ENCODE assay signal across 19 cellular contexts in the genomic region with DNA sequence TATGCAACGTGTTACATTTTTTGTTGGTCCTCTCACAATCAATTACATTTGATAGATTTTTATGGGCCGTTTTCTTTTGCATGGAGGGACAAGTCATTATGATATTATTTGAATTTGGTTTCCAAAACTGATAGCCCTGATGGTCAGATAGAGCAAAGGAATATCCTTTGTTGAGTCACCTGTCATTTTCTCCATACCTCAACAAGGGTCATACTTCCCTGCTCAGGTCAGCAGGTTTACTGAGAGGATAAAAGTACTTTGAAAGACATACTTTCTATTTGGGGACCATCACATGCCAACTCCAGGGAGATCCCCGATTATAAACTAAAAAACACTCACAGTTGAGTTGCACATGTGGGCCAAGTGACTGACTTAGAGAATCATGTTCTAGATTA.
DNase-seq lines count a peak whose midpoint lies in the region; ATAC-seq, FAIRE-seq and TF ChIP-seq lines count a peak whose summit lies in the region.
"Had no signal": no experiment of that assay in that cellular context is flagged by ENCODE, and none has a peak within 500 bp of the region (broad histone marks: within the 10 kb centered on the region; RNA-seq: fewer than 3 reads in every experiment).

No MANE protein-coding gene starts in this region.

- intact Hi-C loops in Caco-2 (cut with micrococcal nuclease; ENCODE audit: unreplicated experiment), result loop anchor here (1.0 kb wide), 1 partner anchor 12 kb away; no protein-coding TSS in a partner anchor
- intact Hi-C loops in CD8-positive, alpha-beta T cell (cut with DNase I, micrococcal nuclease), result no loop called here

- no peak for DNase-seq in Caco-2
- peak; percentile 92 for DNase-seq in RCC 7860 (ENCODE audit: low spot score)
- DNase-seq in H1 (ENCODE audit: low read depth in 1 of 2, low spot score in 2 of 2), result no peak
- no peak for DNase-seq in osteoblast (ENCODE audit: insufficient read length, low spot score, missing footprints)
- DNase-seq in CD8-positive, alpha-beta T cell, result no peak
- DNase-seq in EL, result no peak
- no peak for DNase-seq in central memory CD4-positive, alpha-beta T cell
- DNase-seq in activated CD4-positive, alpha-beta T cell treated with anti-CD3 and anti-CD28 coated beads for 4 hours, result no peak
- DNase-seq: activated naive CD4-positive, alpha-beta T cell treated with anti-CD3 and anti-CD28 coated beads, Interleukin-2, amount 50 U/mL, for 16 hours; KG1; NCI-H1092; NCI-H2081 treated with DMSO at 0.1 percent for 48 hours; NCI-H510A treated with DMSO at 0.1 percent for 48 hours; right lobe of liver; stimulated activated CD4-positive, alpha-beta T cell treated with anti-CD3 and anti-CD28 coated beads, Interleukin-2, amount 100 ng/mL, for 24 hours had no signal

- H3K4me3 Mint-ChIP-seq in Caco-2 (ENCODE audit: unreplicated experiment), result peak overlapping the region; percentile 39
- no peak overlapping the region for H3K4me3 Mint-ChIP-seq in CD8-positive, alpha-beta T cell
- H3K4me3 Mint-ChIP-seq: dendritic cell treated with granulocyte-macrophage colony-stimulating factor and Interleukin-4, amounts not matched to agents 40 ng/mL and 50 ng/mL, for 4 days had no signal

- peaks cover 40% of the 10 kb centered on the region for H3K4me1 ChIP-seq in Caco-2
- peaks cover 5 to 16% (median 9%) of the 10 kb centered on the region in 4 experiments for H3K4me1 ChIP-seq in H1 (replicated peaks in 1 of 4; ENCODE audit: control insufficient read depth in 3 of 4, insufficient read depth in 4 of 4, low read length in 3 of 4)
- peaks cover 59% of the 10 kb centered on the region for H3K4me1 ChIP-seq in osteoblast (ENCODE audit: insufficient read depth, low read length)
- H3K4me1 ChIP-seq in CD8-positive, alpha-beta T cell (ENCODE audit: insufficient read depth, low read length), result peaks cover 14% of the 10 kb centered on the region
- H3K4me1 ChIP-seq: body of pancreas had no signal

- no peak overlapping the region for H3K23ac ChIP-seq in H1 (ENCODE audit: insufficient read length)

- no peak for TF ChIP-seq RAD21 in H1 (IDR thresholded peaks at IDR 0.05 in 1 of 2, conservative IDR thresholded peaks at IDR 0.05 in 1 of 2; ENCODE audit: low read depth in 2 of 2, low read length in 2 of 2)

- no peak for TF ChIP-seq POLR2A in H1 (IDR thresholded peaks at IDR 0.05; ENCODE audit: control extremely low read depth in 1 of 2, low read depth in 2 of 2, low read length in 2 of 2)

- WGBS in H1 (ENCODE audit: extremely low coverage in 1 of 2, insufficient coverage in 1 of 2, insufficient read length in 1 of 2, insufficient replicate concordance in 2 of 2, low coverage in 1 of 2, low lambda C conversion rate in 2 of 2, missing lambda C conversion rate in 1 of 2), 2 experiments, result 74% methylated on average over 3 of the region's 3 CpGs; no CpG with 5 or more reads in 1 of the 2 experiments

- H4K20me1 ChIP-seq in H1 (replicated peaks in 1 of 2; ENCODE audit: control insufficient read depth in 1 of 2, insufficient read depth in 2 of 2, low read length in 2 of 2), result no peaks in the 10 kb centered on the region
- H4K20me1 ChIP-seq in osteoblast (ENCODE audit: insufficient read depth, low read length), result no peaks in the 10 kb centered on the region

- H3K4me3 ChIP-seq in Caco-2 (ENCODE audit: low read depth, low read length) (no peak overlapping the region), H1 (ENCODE audit: extremely low read depth in 1 of 4, insufficient read depth in 2 of 4, low read depth in 3 of 4, low read length in 4 of 4) (no peak overlapping the region), osteoblast (ENCODE audit: insufficient read depth, low read length) (no peak overlapping the region)
- no peak overlapping the region for H3K4me3 ChIP-seq in CD8-positive, alpha-beta T cell (ENCODE audit: low read depth, low read length)
- H3K4me3 ChIP-seq: body of pancreas, right lobe of liver, SK-N-MC had no signal

- H3K9me3 ChIP-seq in Caco-2 (no peaks in the 10 kb centered on the region), H1 (ENCODE audit: insufficient read depth in 2 of 2, low read depth in 1 of 2, low read length in 1 of 2) (no peaks in the 10 kb centered on the region), osteoblast (ENCODE audit: low read depth, low read length) (no peaks in the 10 kb centered on the region)
- no peaks in the 10 kb centered on the region for H3K9me3 ChIP-seq in CD8-positive, alpha-beta T cell (ENCODE audit: low read length)
- H3K9me3 ChIP-seq: body of pancreas, neutrophil, right lobe of liver had no signal

- H3K4me2 ChIP-seq in H1 (ENCODE audit: insufficient read depth in 1 of 2, low read depth in 2 of 2, low read length in 2 of 2) (peak overlapping the region in 1 of 2 experiments; percentile 33; a peak in 1 of 4 replicates), osteoblast (ENCODE audit: insufficient read depth, low read length) (no peak overlapping the region)

- H3K18ac ChIP-seq in H1 (ENCODE audit: extremely low read depth, low read length), result no peak overlapping the region

- no peak overlapping the region for H3K4ac ChIP-seq in H1 (replicated peaks; ENCODE audit: insufficient read length, low read depth, low read length)

- H3K27ac Mint-ChIP-seq in Caco-2 (ENCODE audit: unreplicated experiment), result peak overlapping the region; percentile 88
- no peak overlapping the region for H3K27ac Mint-ChIP-seq in CD8-positive, alpha-beta T cell
- H3K27ac Mint-ChIP-seq: dendritic cell treated with granulocyte-macrophage colony-stimulating factor and Interleukin-4, amounts not matched to agents 40 ng/mL and 50 ng/mL, for 4 days had no signal

- H3K36me3 ChIP-seq in Caco-2 (ENCODE audit: control insufficient read depth, insufficient read depth, low read length) (peaks cover 2% of the 10 kb centered on the region), H1 (ENCODE audit: control insufficient read depth in 2 of 4, insufficient read depth in 4 of 4, low read length in 3 of 4) (no peaks in the 10 kb centered on the region), osteoblast (ENCODE audit: insufficient read depth, low read length) (no peaks in the 10 kb centered on the region)
- no peaks in the 10 kb centered on the region for H3K36me3 ChIP-seq in CD8-positive, alpha-beta T cell (ENCODE audit: insufficient read depth, low read length)
- H3K36me3 ChIP-seq: right lobe of liver had no signal

- 0 out of 2 replicates have a peak overlapping the region, but pooled peaks have one; percentile 31 for H2AK5ac ChIP-seq in H1 (ENCODE audit: low read depth, low read length)

- no peak overlapping the region for H2BK20ac ChIP-seq in H1 (ENCODE audit: low read length)

- H4K8ac ChIP-seq in H1 (ENCODE audit: extremely low read depth, insufficient read depth, low read length), result no peak overlapping the region

- no peaks in the 10 kb centered on the region for H3K79me2 ChIP-seq in H1 (ENCODE audit: control insufficient read depth in 1 of 2, insufficient read depth in 2 of 2, low read length in 2 of 2)
- peaks cover 8% of the 10 kb centered on the region for H3K79me2 ChIP-seq in osteoblast (ENCODE audit: insufficient read depth, low read length)

- CTCF ChIA-PET in Caco-2 (lab: Charles Lee), result no interaction called here
- CTCF ChIA-PET in H1 (lab: Charles Lee; ENCODE audit: partially characterized antibody), result interaction anchor here (1.3 kb wide), 1 partner anchor 10 kb away, joined by 3 read pairs; no protein-coding TSS in a partner anchor
- CTCF ChIA-PET in CD8-positive, alpha-beta T cell (lab: Charles Lee), result interaction anchor here (1.0 kb wide), 1 partner anchor 10 kb away, joined by 5 read pairs; no protein-coding TSS in a partner anchor

- H3K27me3 Mint-ChIP-seq in Caco-2 (ENCODE audit: insufficient read depth, unreplicated experiment), result no peaks in the 10 kb centered on the region
- peaks cover 10% of the 10 kb centered on the region for H3K27me3 Mint-ChIP-seq in CD8-positive, alpha-beta T cell (ENCODE audit: low read depth)
- H3K27me3 Mint-ChIP-seq: dendritic cell treated with granulocyte-macrophage colony-stimulating factor and Interleukin-4, amounts not matched to agents 40 ng/mL and 50 ng/mL, for 4 days had no signal

- H3K23me2 ChIP-seq in H1 (ENCODE audit: low read depth, low read length), result no peaks in the 10 kb centered on the region; the same call in 1 of the 2 replicates

- H3K79me1 ChIP-seq in H1 (ENCODE audit: low read depth, low read length), result no peaks in the 10 kb centered on the region

- TF ChIP-seq CTCF in Caco-2 (IDR thresholded peaks at IDR 0.05; ENCODE audit: insufficient read depth in 1 of 2, low read depth in 1 of 2, low read length in 1 of 2, severe bottlenecking in 1 of 2, unreplicated experiment in 1 of 2) (no peak), H1 (IDR thresholded peaks at IDR 0.05; ENCODE audit: control extremely low read depth in 1 of 3, insufficient read depth in 1 of 3, low read depth in 1 of 3, low read length in 3 of 3) (no peak), osteoblast (IDR thresholded peaks at IDR 0.05; ENCODE audit: extremely low read depth, low read depth, low read length) (no peak)
- TF ChIP-seq CTCF in CD8-positive, alpha-beta T cell (IDR thresholded peaks at IDR 0.05), result no peak

- H2BK15ac ChIP-seq in H1 (ENCODE audit: low read length), result no peak overlapping the region

- no peak overlapping the region for H3K14ac ChIP-seq in H1 (ENCODE audit: insufficient read length)

- no peak overlapping the region for H3K27ac ChIP-seq in H1 (ENCODE audit: low read depth, low read length)
- H3K27ac ChIP-seq in osteoblast (ENCODE audit: low read depth, low read length), result peak overlapping the region; percentile 91
- no peak overlapping the region for H3K27ac ChIP-seq in CD8-positive, alpha-beta T cell (ENCODE audit: low read depth, low read length)
- H3K27ac ChIP-seq: neutrophil, right lobe of liver, SK-N-MC had no signal

- ATAC-seq in CD8-positive, alpha-beta T cell, result no peak

- POLR2A ChIA-PET in Caco-2 (lab: Charles Lee), result no interaction called here
- POLR2A ChIA-PET in H1 (lab: Charles Lee; ENCODE audit: partially characterized antibody), result no interaction called here
- POLR2A ChIA-PET in CD8-positive, alpha-beta T cell (lab: Charles Lee), result no interaction called here

- H3K9me3 Mint-ChIP-seq in Caco-2 (ENCODE audit: unreplicated experiment), result no peaks in the 10 kb centered on the region
- H3K9me3 Mint-ChIP-seq in CD8-positive, alpha-beta T cell, result peaks cover 2% of the 10 kb centered on the region

- peaks cover 12% of the 10 kb centered on the region for H3K4me1 Mint-ChIP-seq in Caco-2 (ENCODE audit: low read depth, unreplicated experiment)
- peaks cover 31% of the 10 kb centered on the region for H3K4me1 Mint-ChIP-seq in CD8-positive, alpha-beta T cell (ENCODE audit: low read depth)

- H2BK12ac ChIP-seq in H1 (ENCODE audit: low read depth, low read length), result no peak overlapping the region

- H2BK120ac ChIP-seq in H1 (replicated peaks; ENCODE audit: low read depth, low read length), result no peak overlapping the region

- H3K56ac ChIP-seq in H1 (replicated peaks; ENCODE audit: insufficient read length, low read depth, low read length), result no peak overlapping the region

- no peak overlapping the region for H4K5ac ChIP-seq in H1 (ENCODE audit: insufficient read length, low read depth, low read length)

- H2AFZ ChIP-seq in H1 (ENCODE audit: low read length), result no peak overlapping the region
- H2AFZ ChIP-seq in osteoblast (ENCODE audit: low read length), result no peak overlapping the region

- BruUV-seq in Caco-2 (replicated peaks; lab: Mats Ljungman, UMichigan), result no TSS peak

- H3K9ac ChIP-seq in H1 (replicated peaks in 1 of 4; ENCODE audit: extremely low read depth in 1 of 4, low read depth in 3 of 4, low read length in 3 of 4), result no peak overlapping the region

- peaks cover 67% of the 10 kb centered on the region for H3K36me3 Mint-ChIP-seq in Caco-2 (ENCODE audit: insufficient read depth, unreplicated experiment)
- H3K36me3 Mint-ChIP-seq in CD8-positive, alpha-beta T cell, result peaks cover 11% of the 10 kb centered on the region

- no peak overlapping the region for H4K91ac ChIP-seq in H1 (replicated peaks; ENCODE audit: insufficient read length, low read length)

- H2BK5ac ChIP-seq in H1 (ENCODE audit: low read depth, low read length), result peak overlapping the region; percentile 86; the same call in 1 of the 2 replicates

- TF ChIP-seq EP300 in H1 (IDR thresholded peaks at IDR 0.05; ENCODE audit: borderline replicate concordance in 1 of 2, low read depth in 2 of 2, low read length in 2 of 2), result no peak

- no peak for FAIRE-seq in RCC 7860 (lab: Jason Lieb, UNC)
- FAIRE-seq in H1 (lab: Jason Lieb, UNC), result no peak

- H3K27me3 ChIP-seq in Caco-2 (replicated peaks; ENCODE audit: control insufficient read depth, insufficient read depth, low read length), result no peaks in the 10 kb centered on the region
- no peaks in the 10 kb centered on the region for H3K27me3 ChIP-seq in H1 (replicated peaks in 1 of 4; ENCODE audit: control insufficient read depth in 3 of 4, extremely low read depth in 1 of 4, insufficient read depth in 3 of 4, low read length in 3 of 4)
- H3K27me3 ChIP-seq in osteoblast (ENCODE audit: insufficient read depth, low read length), result no peaks in the 10 kb centered on the region
- H3K27me3 ChIP-seq in CD8-positive, alpha-beta T cell (ENCODE audit: insufficient read depth, low read length), result no peaks in the 10 kb centered on the region
- H3K27me3 ChIP-seq: body of pancreas, neutrophil, right lobe of liver had no signal
